In the genomic region with DNA sequence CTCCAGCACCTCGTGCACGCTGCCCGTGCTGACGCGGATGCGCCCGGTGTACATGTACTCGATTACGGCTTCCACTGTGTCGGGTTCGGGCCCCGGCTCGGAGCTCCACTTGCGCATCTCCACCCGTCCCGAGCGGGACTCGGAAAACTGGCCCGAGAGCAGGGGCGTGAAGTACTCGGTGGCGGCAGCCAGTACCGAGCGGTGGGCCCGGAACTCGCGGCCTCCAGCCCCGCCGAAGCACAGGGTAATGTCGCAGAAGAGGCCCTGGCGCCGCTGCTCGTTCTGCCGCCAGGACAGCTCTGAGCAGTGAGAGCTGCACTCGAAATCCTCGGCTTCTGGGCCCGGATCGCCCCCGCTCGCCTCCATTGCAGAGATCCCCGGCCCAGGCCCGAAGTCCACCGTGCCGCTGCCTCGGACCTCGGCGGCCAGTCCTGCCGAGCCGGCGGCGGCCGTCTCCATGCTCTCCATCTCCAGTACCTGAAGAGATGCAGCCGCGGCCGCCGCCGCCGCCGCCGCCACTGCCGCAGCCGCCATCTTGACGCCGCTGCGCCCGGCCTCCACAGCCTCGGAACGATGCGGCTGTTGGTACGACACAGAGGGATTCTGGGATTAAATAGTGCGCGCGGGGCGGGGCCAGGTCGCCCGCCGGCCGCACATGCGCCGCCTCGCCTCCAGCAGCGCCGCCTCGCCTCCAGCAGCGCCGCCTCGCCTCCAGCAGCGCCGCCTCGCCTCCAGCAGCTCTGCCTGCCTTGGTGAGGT, we compare ENCODE assay signal across 1 cellular context.
TF ChIP-seq lines count a peak whose summit lies in the region.

A gene with protein sequence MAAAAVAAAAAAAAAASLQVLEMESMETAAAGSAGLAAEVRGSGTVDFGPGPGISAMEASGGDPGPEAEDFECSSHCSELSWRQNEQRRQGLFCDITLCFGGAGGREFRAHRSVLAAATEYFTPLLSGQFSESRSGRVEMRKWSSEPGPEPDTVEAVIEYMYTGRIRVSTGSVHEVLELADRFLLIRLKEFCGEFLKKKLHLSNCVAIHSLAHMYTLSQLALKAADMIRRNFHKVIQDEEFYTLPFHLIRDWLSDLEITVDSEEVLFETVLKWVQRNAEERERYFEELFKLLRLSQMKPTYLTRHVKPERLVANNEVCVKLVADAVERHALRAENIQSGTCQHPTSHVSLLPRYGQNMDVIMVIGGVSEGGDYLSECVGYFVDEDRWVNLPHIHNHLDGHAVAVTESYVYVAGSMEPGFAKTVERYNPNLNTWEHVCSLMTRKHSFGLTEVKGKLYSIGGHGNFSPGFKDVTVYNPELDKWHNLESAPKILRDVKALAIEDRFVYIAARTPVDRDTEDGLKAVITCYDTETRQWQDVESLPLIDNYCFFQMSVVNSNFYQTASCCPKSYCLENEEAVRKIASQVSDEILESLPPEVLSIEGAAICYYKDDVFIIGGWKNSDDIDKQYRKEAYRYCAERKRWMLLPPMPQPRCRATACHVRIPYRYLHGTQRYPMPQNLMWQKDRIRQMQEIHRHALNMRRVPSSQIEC (minus strand): TSS at position 587 of the 759 bp plus-strand sequence. CDS start 53 bp downstream, at position 534.

TF ChIP-seq in HepG2, 621 proteins besides CTCF, POLR2A, EP300 and RAD21 (continued from another document and continues in another):
- TF ChIP-seq, protein P1, sequence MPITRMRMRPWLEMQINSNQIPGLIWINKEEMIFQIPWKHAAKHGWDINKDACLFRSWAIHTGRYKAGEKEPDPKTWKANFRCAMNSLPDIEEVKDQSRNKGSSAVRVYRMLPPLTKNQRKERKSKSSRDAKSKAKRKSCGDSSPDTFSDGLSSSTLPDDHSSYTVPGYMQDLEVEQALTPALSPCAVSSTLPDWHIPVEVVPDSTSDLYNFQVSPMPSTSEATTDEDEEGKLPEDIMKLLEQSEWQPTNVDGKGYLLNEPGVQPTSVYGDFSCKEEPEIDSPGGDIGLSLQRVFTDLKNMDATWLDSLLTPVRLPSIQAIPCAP (CRISPR knock-in tag; IDR thresholded peaks at IDR 0.05; ENCODE audit: low read depth): no peak
- TF ChIP-seq GATAD1 (CRISPR knock-in tag; IDR thresholded peaks at IDR 0.05): peak; percentile 84
- TF ChIP-seq EED (CRISPR knock-in tag; IDR thresholded peaks at IDR 0.05): peak; percentile 81; the same call in 1 of the 2 replicates
- TF ChIP-seq TBX3 (IDR thresholded peaks at IDR 0.05; ENCODE audit: borderline replicate concordance): no peak; the same call in 1 of the 2 replicates
- TF ChIP-seq CHD2 (IDR thresholded peaks at IDR 0.05; ENCODE audit: low read depth, low read length): 0 out of 2 replicates have a peak, but pooled peaks have one; percentile 20
- TF ChIP-seq NPAS2 (CRISPR knock-in tag; IDR thresholded peaks at IDR 0.05; ENCODE audit: borderline replicate concordance): no peak
- TF ChIP-seq U2AF1 (optimal IDR thresholded peaks at IDR 0.05; ENCODE audit: low read depth, low read length): no peak
- TF ChIP-seq, protein P2, sequence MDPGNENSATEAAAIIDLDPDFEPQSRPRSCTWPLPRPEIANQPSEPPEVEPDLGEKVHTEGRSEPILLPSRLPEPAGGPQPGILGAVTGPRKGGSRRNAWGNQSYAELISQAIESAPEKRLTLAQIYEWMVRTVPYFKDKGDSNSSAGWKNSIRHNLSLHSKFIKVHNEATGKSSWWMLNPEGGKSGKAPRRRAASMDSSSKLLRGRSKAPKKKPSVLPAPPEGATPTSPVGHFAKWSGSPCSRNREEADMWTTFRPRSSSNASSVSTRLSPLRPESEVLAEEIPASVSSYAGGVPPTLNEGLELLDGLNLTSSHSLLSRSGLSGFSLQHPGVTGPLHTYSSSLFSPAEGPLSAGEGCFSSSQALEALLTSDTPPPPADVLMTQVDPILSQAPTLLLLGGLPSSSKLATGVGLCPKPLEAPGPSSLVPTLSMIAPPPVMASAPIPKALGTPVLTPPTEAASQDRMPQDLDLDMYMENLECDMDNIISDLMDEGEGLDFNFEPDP (CRISPR knock-in tag; conservative IDR thresholded peaks at IDR 0.05): no peak
- no peak for TF ChIP-seq ATF1 (CRISPR knock-in tag; IDR thresholded peaks at IDR 0.05)
- TF ChIP-seq SIX1 (CRISPR knock-in tag; IDR thresholded peaks at IDR 0.05; ENCODE audit: borderline replicate concordance): no peak
- TF ChIP-seq HCFC1 (IDR thresholded peaks at IDR 0.05; ENCODE audit: low read depth, low read length): no peak
- TF ChIP-seq ZNF501 (CRISPR knock-in tag; IDR thresholded peaks at IDR 0.05): peak; percentile 91
- TF ChIP-seq NR2C2 (CRISPR knock-in tag; IDR thresholded peaks at IDR 0.05; ENCODE audit: borderline replicate concordance): peak; percentile 62
- peak; percentile 49 for TF ChIP-seq AGO1 (IDR thresholded peaks at IDR 0.05; ENCODE audit: low read depth, low read length, poor library complexity, severe bottlenecking)
- TF ChIP-seq ZNF446 (CRISPR knock-in tag; IDR thresholded peaks at IDR 0.05): peak; percentile 87; the same call in 1 of the 2 replicates
- TF ChIP-seq ZNF569 (CRISPR knock-in tag; IDR thresholded peaks at IDR 0.05; ENCODE audit: borderline replicate concordance): no peak
- TF ChIP-seq RBFOX2 (IDR thresholded peaks at IDR 0.05; ENCODE audit: low read depth, low read length): peak; percentile 97
- no peak for TF ChIP-seq ZNF263 (CRISPR knock-in tag; IDR thresholded peaks at IDR 0.05)
- TF ChIP-seq, protein P3, sequence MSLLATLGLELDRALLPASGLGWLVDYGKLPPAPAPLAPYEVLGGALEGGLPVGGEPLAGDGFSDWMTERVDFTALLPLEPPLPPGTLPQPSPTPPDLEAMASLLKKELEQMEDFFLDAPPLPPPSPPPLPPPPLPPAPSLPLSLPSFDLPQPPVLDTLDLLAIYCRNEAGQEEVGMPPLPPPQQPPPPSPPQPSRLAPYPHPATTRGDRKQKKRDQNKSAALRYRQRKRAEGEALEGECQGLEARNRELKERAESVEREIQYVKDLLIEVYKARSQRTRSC (CRISPR knock-in tag; IDR thresholded peaks at IDR 0.05; ENCODE audit: low read depth): no peak
- peak; percentile 97 for TF ChIP-seq ZFY (CRISPR knock-in tag; IDR thresholded peaks at IDR 0.05)
- no peak; the same call in 1 of the 2 replicates for TF ChIP-seq ZNF484 (CRISPR knock-in tag; IDR thresholded peaks at IDR 0.05; ENCODE audit: borderline replicate concordance, low read depth)
- peak; percentile 11 for TF ChIP-seq TAF15 (IDR thresholded peaks at IDR 0.05; ENCODE audit: low read depth, low read length, poor library complexity, severe bottlenecking)
- TF ChIP-seq ZNF780A (CRISPR knock-in tag; IDR thresholded peaks at IDR 0.05): no peak
- 0 out of 2 replicates have a peak, but pooled peaks have one; percentile 61 for TF ChIP-seq POLR2AphosphoS2 (IDR thresholded peaks at IDR 0.05; ENCODE audit: low read depth, low read length)
- no peak for TF ChIP-seq ZNF282 (IDR thresholded peaks at IDR 0.05; ENCODE audit: partially characterized antibody)
- TF ChIP-seq PLRG1 (conservative IDR thresholded peaks at IDR 0.05): no peak
- TF ChIP-seq ETV6 (CRISPR knock-in tag; conservative IDR thresholded peaks at IDR 0.05): peak; percentile 77; the same call in 1 of the 2 replicates
- TF ChIP-seq FOXO1 (CRISPR knock-in tag; IDR thresholded peaks at IDR 0.05): peak; percentile 38
- peak; percentile 18; the same call in 1 of the 2 replicates for TF ChIP-seq CBX5 (CRISPR knock-in tag; IDR thresholded peaks at IDR 0.05; ENCODE audit: borderline replicate concordance)
- TF ChIP-seq ZNF251 (CRISPR knock-in tag; IDR thresholded peaks at IDR 0.05): peak; percentile 57; the same call in 1 of the 2 replicates
- TF ChIP-seq ATM (IDR thresholded peaks at IDR 0.05; ENCODE audit: borderline replicate concordance): no peak
- peak; percentile 59 for TF ChIP-seq IRF2 (CRISPR knock-in tag; IDR thresholded peaks at IDR 0.05)
- TF ChIP-seq RORA (CRISPR knock-in tag; IDR thresholded peaks at IDR 0.05): no peak
- TF ChIP-seq, protein P4, sequence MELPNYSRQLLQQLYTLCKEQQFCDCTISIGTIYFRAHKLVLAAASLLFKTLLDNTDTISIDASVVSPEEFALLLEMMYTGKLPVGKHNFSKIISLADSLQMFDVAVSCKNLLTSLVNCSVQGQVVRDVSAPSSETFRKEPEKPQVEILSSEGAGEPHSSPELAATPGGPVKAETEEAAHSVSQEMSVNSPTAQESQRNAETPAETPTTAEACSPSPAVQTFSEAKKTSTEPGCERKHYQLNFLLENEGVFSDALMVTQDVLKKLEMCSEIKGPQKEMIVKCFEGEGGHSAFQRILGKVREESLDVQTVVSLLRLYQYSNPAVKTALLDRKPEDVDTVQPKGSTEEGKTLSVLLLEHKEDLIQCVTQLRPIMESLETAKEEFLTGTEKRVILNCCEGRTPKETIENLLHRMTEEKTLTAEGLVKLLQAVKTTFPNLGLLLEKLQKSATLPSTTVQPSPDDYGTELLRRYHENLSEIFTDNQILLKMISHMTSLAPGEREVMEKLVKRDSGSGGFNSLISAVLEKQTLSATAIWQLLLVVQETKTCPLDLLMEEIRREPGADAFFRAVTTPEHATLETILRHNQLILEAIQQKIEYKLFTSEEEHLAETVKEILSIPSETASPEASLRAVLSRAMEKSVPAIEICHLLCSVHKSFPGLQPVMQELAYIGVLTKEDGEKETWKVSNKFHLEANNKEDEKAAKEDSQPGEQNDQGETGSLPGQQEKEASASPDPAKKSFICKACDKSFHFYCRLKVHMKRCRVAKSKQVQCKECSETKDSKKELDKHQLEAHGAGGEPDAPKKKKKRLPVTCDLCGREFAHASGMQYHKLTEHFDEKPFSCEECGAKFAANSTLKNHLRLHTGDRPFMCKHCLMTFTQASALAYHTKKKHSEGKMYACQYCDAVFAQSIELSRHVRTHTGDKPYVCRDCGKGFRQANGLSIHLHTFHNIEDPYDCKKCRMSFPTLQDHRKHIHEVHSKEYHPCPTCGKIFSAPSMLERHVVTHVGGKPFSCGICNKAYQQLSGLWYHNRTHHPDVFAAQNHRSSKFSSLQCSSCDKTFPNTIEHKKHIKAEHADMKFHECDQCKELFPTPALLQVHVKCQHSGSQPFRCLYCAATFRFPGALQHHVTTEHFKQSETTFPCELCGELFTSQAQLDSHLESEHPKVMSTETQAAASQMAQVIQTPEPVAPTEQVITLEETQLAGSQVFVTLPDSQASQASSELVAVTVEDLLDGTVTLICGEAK (IDR thresholded peaks at IDR 0.05): no peak
- TF ChIP-seq, protein P4 (CRISPR knock-in tag; IDR thresholded peaks at IDR 0.05): peak; percentile 76
- no peak for TF ChIP-seq MZF1 (CRISPR knock-in tag; IDR thresholded peaks at IDR 0.05; ENCODE audit: borderline replicate concordance)
- TF ChIP-seq, protein P5, sequence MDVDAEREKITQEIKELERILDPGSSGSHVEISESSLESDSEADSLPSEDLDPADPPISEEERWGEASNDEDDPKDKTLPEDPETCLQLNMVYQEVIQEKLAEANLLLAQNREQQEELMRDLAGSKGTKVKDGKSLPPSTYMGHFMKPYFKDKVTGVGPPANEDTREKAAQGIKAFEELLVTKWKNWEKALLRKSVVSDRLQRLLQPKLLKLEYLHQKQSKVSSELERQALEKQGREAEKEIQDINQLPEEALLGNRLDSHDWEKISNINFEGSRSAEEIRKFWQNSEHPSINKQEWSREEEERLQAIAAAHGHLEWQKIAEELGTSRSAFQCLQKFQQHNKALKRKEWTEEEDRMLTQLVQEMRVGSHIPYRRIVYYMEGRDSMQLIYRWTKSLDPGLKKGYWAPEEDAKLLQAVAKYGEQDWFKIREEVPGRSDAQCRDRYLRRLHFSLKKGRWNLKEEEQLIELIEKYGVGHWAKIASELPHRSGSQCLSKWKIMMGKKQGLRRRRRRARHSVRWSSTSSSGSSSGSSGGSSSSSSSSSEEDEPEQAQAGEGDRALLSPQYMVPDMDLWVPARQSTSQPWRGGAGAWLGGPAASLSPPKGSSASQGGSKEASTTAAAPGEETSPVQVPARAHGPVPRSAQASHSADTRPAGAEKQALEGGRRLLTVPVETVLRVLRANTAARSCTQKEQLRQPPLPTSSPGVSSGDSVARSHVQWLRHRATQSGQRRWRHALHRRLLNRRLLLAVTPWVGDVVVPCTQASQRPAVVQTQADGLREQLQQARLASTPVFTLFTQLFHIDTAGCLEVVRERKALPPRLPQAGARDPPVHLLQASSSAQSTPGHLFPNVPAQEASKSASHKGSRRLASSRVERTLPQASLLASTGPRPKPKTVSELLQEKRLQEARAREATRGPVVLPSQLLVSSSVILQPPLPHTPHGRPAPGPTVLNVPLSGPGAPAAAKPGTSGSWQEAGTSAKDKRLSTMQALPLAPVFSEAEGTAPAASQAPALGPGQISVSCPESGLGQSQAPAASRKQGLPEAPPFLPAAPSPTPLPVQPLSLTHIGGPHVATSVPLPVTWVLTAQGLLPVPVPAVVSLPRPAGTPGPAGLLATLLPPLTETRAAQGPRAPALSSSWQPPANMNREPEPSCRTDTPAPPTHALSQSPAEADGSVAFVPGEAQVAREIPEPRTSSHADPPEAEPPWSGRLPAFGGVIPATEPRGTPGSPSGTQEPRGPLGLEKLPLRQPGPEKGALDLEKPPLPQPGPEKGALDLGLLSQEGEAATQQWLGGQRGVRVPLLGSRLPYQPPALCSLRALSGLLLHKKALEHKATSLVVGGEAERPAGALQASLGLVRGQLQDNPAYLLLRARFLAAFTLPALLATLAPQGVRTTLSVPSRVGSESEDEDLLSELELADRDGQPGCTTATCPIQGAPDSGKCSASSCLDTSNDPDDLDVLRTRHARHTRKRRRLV (CRISPR knock-in tag; IDR thresholded peaks at IDR 0.05): 0 out of 2 replicates have a peak, but pooled peaks have one; percentile 5
- 0 out of 2 replicates have a peak, but pooled peaks have one; percentile 19 for TF ChIP-seq SMAD1 (CRISPR knock-in tag; IDR thresholded peaks at IDR 0.05; ENCODE audit: borderline replicate concordance, low read depth)
- TF ChIP-seq REL (CRISPR knock-in tag; conservative IDR thresholded peaks at IDR 0.05): no peak; the same call in 1 of the 2 replicates
- 0 out of 2 replicates have a peak, but pooled peaks have one; percentile 7 for TF ChIP-seq DPF2 (CRISPR knock-in tag; IDR thresholded peaks at IDR 0.05; ENCODE audit: borderline replicate concordance, low read depth)
- no peak for TF ChIP-seq REXO4 (CRISPR knock-in tag; IDR thresholded peaks at IDR 0.05; ENCODE audit: borderline replicate concordance)
